24 cellular contexts compared by ENCODE assay signal in genomic region chr2:119442850-119443249, GRCh38. TPM values are rescaled to one million over a fixed set of nuclear protein-coding genes. Genes with fewer than 3 reads are reported as not detected.
"Had no signal": no experiment of that assay in that cellular context is flagged by ENCODE, and none has a peak within 500 bp of the region (broad histone marks: within the 10 kb centered on the region; RNA-seq: fewer than 3 reads in every experiment).

No MANE protein-coding gene starts in this region.

- H3K9me3 ChIP-seq: SJCRH30 had no signal

- H3K27me3 ChIP-seq: SJCRH30 had no signal

- H3K4me3 ChIP-seq: SJCRH30 had no signal

- H3K36me3 ChIP-seq: SJCRH30 had no signal

- H3K4me1 ChIP-seq: SJCRH30 had no signal

- H3K9ac ChIP-seq: KMS-11 had no signal

- DNase-seq: IMR-90, Kasumi-1, MM.1S, NCI-H1092 treated with DMSO at 0.1 percent for 48 hours, NCI-H1436, NCI-H187, NCI-H2029, NCI-H2081 treated with DMSO at 0.1 percent for 48 hours, NCI-H2171, NCI-H226, NCI-H446, NCI-H510A, NCI-H524 treated with DMSO at 0.1 percent for 48 hours, NCI-H69, NCI-H774, PC-3, SHP77, SJCRH30 had no signal

- ATAC-seq: Panc1, PC-3, SK-N-SH treated with all-trans-retinoic acid at 6 μM for 48 hours had no signal

- H3K27ac ChIP-seq: KMS-11, RWPE1, SJCRH30 had no signal

- H3K4me2 ChIP-seq: KMS-11 had no signal

RNA-seq across cellular contexts. Expression of gene TMEM37, which starts 11.2 kb away (rescaled TPM):
- total RNA-seq: M059J, OCI-LY7 had no signal
